ENCODE assay signal across 14 cellular contexts in the genomic region with DNA sequence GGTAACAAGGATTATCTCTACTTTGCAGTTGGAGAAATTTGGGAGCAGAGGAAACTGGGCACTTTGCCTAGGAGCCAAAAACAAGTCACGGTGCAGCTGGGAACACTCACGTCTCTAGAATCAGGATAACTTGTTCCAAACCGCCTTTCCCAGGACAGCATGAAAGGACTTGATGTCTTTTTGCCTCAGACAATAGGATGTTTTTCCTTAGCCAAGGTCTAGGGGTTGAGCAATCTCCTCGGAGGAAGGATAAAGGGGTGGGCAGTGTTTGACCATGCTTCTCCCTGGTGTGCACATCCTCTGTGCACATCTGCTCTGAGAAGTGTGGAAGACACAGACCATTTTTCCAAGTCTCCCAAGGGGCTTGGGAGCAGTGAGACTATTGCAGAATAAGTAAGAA. TPM values are rescaled to one million over a fixed set of nuclear protein-coding genes. Genes with fewer than 3 reads are reported as not detected.
A peak's percentile ranks its signal among the peaks of the same experiment; 100 is the strongest.
DNase-seq lines count a peak whose midpoint lies in the region; ATAC-seq, FAIRE-seq and TF ChIP-seq lines count a peak whose summit lies in the region.
"Had no signal": no experiment of that assay in that cellular context is flagged by ENCODE, and none has a peak within 500 bp of the region (broad histone marks: within the 10 kb centered on the region; RNA-seq: fewer than 3 reads in every experiment).

No MANE protein-coding gene starts in this region.

- no peak overlapping the region for H3K4me3 Mint-ChIP-seq in activated T-cell treated with anti-CD3 and anti-CD28 coated beads, Interleukin-2, amount 50 U/mL, for 4 hours
- H3K4me3 Mint-ChIP-seq in glutamatergic neuron (ENCODE audit: unreplicated experiment): no peak overlapping the region
- H3K4me3 Mint-ChIP-seq: activated T-helper 1 cell treated with anti-CD3 and anti-CD28 coated beads, Interleukin-12 subunit alpha, Interleukin-12 subunit beta, Interleukin-2, Interleukin-4 antibody, amounts not matched to agents 30 ng/mL and 10 ng/mL and 1 ng/mL, durations not matched to agents 14 hours and 24 hours and 36 hours; CD4-positive, alpha-beta T cell had no signal

- no peaks in the 10 kb centered on the region for H3K9me3 Mint-ChIP-seq in activated T-cell treated with anti-CD3 and anti-CD28 coated beads, Interleukin-2, amount 50 U/mL, for 4 hours
- no peaks in the 10 kb centered on the region for H3K9me3 Mint-ChIP-seq in glutamatergic neuron (ENCODE audit: unreplicated experiment)
- H3K9me3 Mint-ChIP-seq: activated T-helper 1 cell treated with anti-CD3 and anti-CD28 coated beads, Interleukin-12 subunit alpha, Interleukin-12 subunit beta, Interleukin-2, Interleukin-4 antibody, amounts not matched to agents 30 ng/mL and 10 ng/mL and 1 ng/mL, durations not matched to agents 14 hours and 24 hours and 36 hours; CD4-positive, alpha-beta T cell had no signal

- peaks cover 1% of the 10 kb centered on the region for H3K27me3 Mint-ChIP-seq in activated T-cell treated with anti-CD3 and anti-CD28 coated beads, Interleukin-2, amount 50 U/mL, for 4 hours (ENCODE audit: low read depth)
- no peaks in the 10 kb centered on the region for H3K27me3 Mint-ChIP-seq in glutamatergic neuron (ENCODE audit: unreplicated experiment)
- H3K27me3 Mint-ChIP-seq: CD4-positive, alpha-beta T cell had no signal

- H3K4me1 ChIP-seq in gastrocnemius medialis: peaks cover 0 to 8% of the 10 kb centered on the region in 2 donors

- FAIRE-seq in bronchial epithelial cell (lab: Jason Lieb, UNC): peak; percentile 91
- FAIRE-seq: GM18507 had no signal

- H3K27ac Mint-ChIP-seq in glutamatergic neuron (ENCODE audit: unreplicated experiment): no peak overlapping the region
- H3K27ac Mint-ChIP-seq: activated T-helper 1 cell treated with anti-CD3 and anti-CD28 coated beads, Interleukin-12 subunit alpha, Interleukin-12 subunit beta, Interleukin-2, Interleukin-4 antibody, amounts not matched to agents 30 ng/mL and 10 ng/mL and 1 ng/mL, durations not matched to agents 14 hours and 24 hours and 36 hours; CD4-positive, alpha-beta T cell had no signal

- TF ChIP-seq CTCF in bronchial epithelial cell (IDR thresholded peaks at IDR 0.05; ENCODE audit: insufficient read depth, low read length, severe bottlenecking) (no peak), gastrocnemius medialis (IDR thresholded peaks at IDR 0.05 in 4 of 5, conservative IDR thresholded peaks at IDR 0.05 in 1 of 5) (no peak), glutamatergic neuron (IDR thresholded peaks at IDR 0.05; ENCODE audit: partially characterized antibody, unreplicated experiment) (no peak)

- ATAC-seq in gastrocnemius medialis: peak; percentile 91
- no peak for ATAC-seq in activated T-cell treated with anti-CD3 and anti-CD28 coated beads, Interleukin-2, amount 50 U/mL, for 4 hours

- H3K4me3 ChIP-seq in bronchial epithelial cell (ENCODE audit: low read depth, low read length) (no peak overlapping the region), gastrocnemius medialis (peak overlapping the region; percentile 21 to 54 (median 48))

- DNase-seq in GM03348 (ENCODE audit: low spot score): peak; percentile 47
- peak; percentile 94 for DNase-seq in bronchial epithelial cell (ENCODE audit: low read depth)
- DNase-seq in inferior parietal cortex (ENCODE audit: extremely low spot score): peak; percentile 72
- DNase-seq in gastrocnemius medialis: peak; percentile 65 to 75
- no peak for DNase-seq in activated T-cell treated with anti-CD3 and anti-CD28 coated beads, Interleukin-2, amount 50 U/mL, for 4 hours
- no peak for DNase-seq in NCI-H187 (lab: John Stamatoyannopoulos, UW)
- no peak for DNase-seq in NCI-H1436 (lab: John Stamatoyannopoulos, UW)
- DNase-seq in glutamatergic neuron: no peak
- DNase-seq: CD4-positive, alpha-beta T cell; erythroblast; NCI-H510A treated with DMSO at 0.1 percent for 48 hours; T-helper 9 cell had no signal

- in situ Hi-C loops in gastrocnemius medialis (cut with MboI; ENCODE audit: low sequenced_read_pairs in 4 of 4): loop anchor here in 1 of 4 donors (25.0 kb wide), 1 partner anchor 481 kb away; a partner anchor contains a TSS

- no peaks in the 10 kb centered on the region for H3K4me1 Mint-ChIP-seq in activated T-cell treated with anti-CD3 and anti-CD28 coated beads, Interleukin-2, amount 50 U/mL, for 4 hours (ENCODE audit: low read depth)
- peaks cover 18% of the 10 kb centered on the region for H3K4me1 Mint-ChIP-seq in glutamatergic neuron (ENCODE audit: low read depth, unreplicated experiment)

- no peaks in the 10 kb centered on the region for H3K36me3 Mint-ChIP-seq in activated T-cell treated with anti-CD3 and anti-CD28 coated beads, Interleukin-2, amount 50 U/mL, for 4 hours (ENCODE audit: insufficient read depth)
- H3K36me3 Mint-ChIP-seq in glutamatergic neuron (ENCODE audit: unreplicated experiment): no peaks in the 10 kb centered on the region

- H3K27me3 ChIP-seq in bronchial epithelial cell (ENCODE audit: control insufficient read depth, insufficient read depth, low read length) (no peaks in the 10 kb centered on the region), gastrocnemius medialis (no peaks in the 10 kb centered on the region)

- no peaks in the 10 kb centered on the region for H3K36me3 ChIP-seq in bronchial epithelial cell (ENCODE audit: control insufficient read depth, insufficient read depth, low read length)
- no peaks in the 10 kb centered on the region for H3K36me3 ChIP-seq in gastrocnemius medialis

- intact Hi-C loops in gastrocnemius medialis (cut with DNase I; ENCODE audit: low total_unique reads): no loop called here

- TF ChIP-seq POLR2A in gastrocnemius medialis (IDR thresholded peaks at IDR 0.05): peak; percentile 38 to 63

- peak overlapping the region; percentile 77 to 83 (median 80) for H3K27ac ChIP-seq in gastrocnemius medialis

- no peaks in the 10 kb centered on the region for H3K9me3 ChIP-seq in gastrocnemius medialis

RNA-seq across cellular contexts. Expression of a gene that starts 1.7 kb away (rescaled TPM):
- total RNA-seq in bronchial epithelial cell (not detected in 2 replicates), gastrocnemius medialis (100 to 1,000 TPM; 225 to 357 (median 273) TPM), glutamatergic neuron (ENCODE audit: unreplicated experiment) (not detected)
- total RNA-seq in activated T-cell treated with anti-CD3 and anti-CD28 coated beads, Interleukin-2, amount 50 U/mL, for 4 hours: under 1 TPM; 0.30 to 0.53 (median 0.49) TPM
- total RNA-seq: activated T-helper 1 cell treated with anti-CD3 and anti-CD28 coated beads, Interleukin-12 subunit alpha, Interleukin-12 subunit beta, Interleukin-2, Interleukin-4 antibody, amounts not matched to agents 30 ng/mL and 10 ng/mL and 1 ng/mL, durations not matched to agents 14 hours and 24 hours and 36 hours; CD4-positive, alpha-beta T cell had no signal

Comparison
In these comparisons a context has a peak if more than half of its experiments do, and no peak if none do; other contexts are left out.
1. DNase-seq: peak in GM03348 (single experiment), bronchial epithelial cell (single experiment), inferior parietal cortex (single experiment) and gastrocnemius medialis (2 of 2); none in activated T-cell treated with anti-CD3 and anti-CD28 coated beads, Interleukin-2, amount 50 U/mL, for 4 hours (single experiment), NCI-H187 (0 of 2), NCI-H1436 (single experiment) and glutamatergic neuron (single experiment).
2. ATAC-seq: peak in gastrocnemius medialis (2 of 2); none in activated T-cell treated with anti-CD3 and anti-CD28 coated beads, Interleukin-2, amount 50 U/mL, for 4 hours (0 of 2).
3. RNA of a gene that starts 1.7 kb away (total RNA-seq): 225 to 357 TPM in gastrocnemius medialis; 0.30 to 0.53 TPM in activated T-cell treated with anti-CD3 and anti-CD28 coated beads, Interleukin-2, amount 50 U/mL, for 4 hours, not detected in glutamatergic neuron (single experiment) and not detected in bronchial epithelial cell; every median in the first group is over 100 times any median in the second.